Comparison of ENCODE assay signal across 8 cellular contexts in genomic region chr19:54190503-54190941, GRCh38. TPM values are rescaled to one million over a fixed set of nuclear protein-coding genes. Genes with fewer than 3 reads are reported as not detected.
DNase-seq lines count a peak whose midpoint lies in the region; ATAC-seq and TF ChIP-seq lines count a peak whose summit lies in the region.

No MANE protein-coding gene starts in this region.

- DNase-seq in GM10266 (ENCODE audit: extremely low spot score): peak; percentile 93
- DNase-seq in NCI-H1417 treated with DMSO at 0.1 percent for 48 hours (lab: John Stamatoyannopoulos, UW): peak; percentile 96
- peak; percentile 90 to 96 for DNase-seq in SW 1271 (lab: John Stamatoyannopoulos, UW)
- DNase-seq in activated naive CD8-positive, alpha-beta T cell treated with anti-CD3 and anti-CD28 coated beads, Interleukin-2, amount 50 U/mL, for 24 hours: peak; percentile 100
- DNase-seq in head of caudate nucleus: peak; percentile 99 to 100 (median 100)
- peak; percentile 100 for DNase-seq in osteocyte (ENCODE audit: extremely low spot score, unreplicated experiment)
- DNase-seq in thoracic aorta (ENCODE audit: low spot score): peak; percentile 99

- peaks cover 9% of the 10 kb centered on the region for H3K36me3 ChIP-seq in thoracic aorta

- H3K4me1 Mint-ChIP-seq in activated naive CD8-positive, alpha-beta T cell treated with anti-CD3 and anti-CD28 coated beads, Interleukin-2, amount 50 U/mL, for 24 hours: peaks cover 32% of the 10 kb centered on the region
- H3K4me1 Mint-ChIP-seq in osteocyte (ENCODE audit: unreplicated experiment): peaks cover 35% of the 10 kb centered on the region

- H3K9me3 Mint-ChIP-seq in activated naive CD8-positive, alpha-beta T cell treated with anti-CD3 and anti-CD28 coated beads, Interleukin-2, amount 50 U/mL, for 24 hours: no peaks in the 10 kb centered on the region
- no peaks in the 10 kb centered on the region for H3K9me3 Mint-ChIP-seq in osteocyte (ENCODE audit: unreplicated experiment)

- no peaks in the 10 kb centered on the region for H3K9me3 ChIP-seq in thoracic aorta

- peak overlapping the region; percentile 99 for H3K27ac ChIP-seq in thoracic aorta

- peaks cover 31% of the 10 kb centered on the region for H3K36me3 Mint-ChIP-seq in activated naive CD8-positive, alpha-beta T cell treated with anti-CD3 and anti-CD28 coated beads, Interleukin-2, amount 50 U/mL, for 24 hours (ENCODE audit: low read depth)
- peaks cover 16% of the 10 kb centered on the region for H3K36me3 Mint-ChIP-seq in osteocyte (ENCODE audit: unreplicated experiment)

- H3K27me3 Mint-ChIP-seq in activated naive CD8-positive, alpha-beta T cell treated with anti-CD3 and anti-CD28 coated beads, Interleukin-2, amount 50 U/mL, for 24 hours: no peaks in the 10 kb centered on the region
- no peaks in the 10 kb centered on the region for H3K27me3 Mint-ChIP-seq in osteocyte (ENCODE audit: unreplicated experiment)

- ATAC-seq in HG02840 (IDR thresholded peaks at IDR 0.05; ENCODE audit: low FRiP score, unreplicated experiment): peak; percentile 43
- ATAC-seq in activated naive CD8-positive, alpha-beta T cell treated with anti-CD3 and anti-CD28 coated beads, Interleukin-2, amount 50 U/mL, for 24 hours: peak; percentile 63
- ATAC-seq in thoracic aorta (ENCODE audit: insufficient number of reproducible peaks, low FRiP score, low read depth): peak; percentile 73

- H3K4me3 Mint-ChIP-seq in activated naive CD8-positive, alpha-beta T cell treated with anti-CD3 and anti-CD28 coated beads, Interleukin-2, amount 50 U/mL, for 24 hours: peak overlapping the region; percentile 85
- peak overlapping the region; percentile 93 for H3K4me3 Mint-ChIP-seq in osteocyte (ENCODE audit: unreplicated experiment)

- H3K27ac Mint-ChIP-seq in activated naive CD8-positive, alpha-beta T cell treated with anti-CD3 and anti-CD28 coated beads, Interleukin-2, amount 50 U/mL, for 24 hours: peak overlapping the region; percentile 98
- peak overlapping the region; percentile 100 for H3K27ac Mint-ChIP-seq in osteocyte (ENCODE audit: unreplicated experiment)

- intact Hi-C loops in head of caudate nucleus (cut with DNase I): loop anchor here (1.0 kb wide), 1 partner anchor 10 kb away; the partner anchor contains the start of gene RPS9

- no peak for TF ChIP-seq CTCF in GM10266 (IDR thresholded peaks at IDR 0.05; ENCODE audit: control insufficient read depth, insufficient read depth, low read depth, missing control alignments)
- no peak for TF ChIP-seq CTCF in osteocyte (IDR thresholded peaks at IDR 0.05)
- TF ChIP-seq CTCF in thoracic aorta (IDR thresholded peaks at IDR 0.05): no peak

- H3K27me3 ChIP-seq in thoracic aorta (replicated peaks; ENCODE audit: insufficient read depth): no peaks in the 10 kb centered on the region

- peaks cover 14 to 28% of the 10 kb centered on the region in 2 donors for H3K4me1 ChIP-seq in thoracic aorta (ENCODE audit: control insufficient read depth in 1 of 2, low read depth in 2 of 2)

- peak overlapping the region; percentile 85 for H3K4me3 ChIP-seq in thoracic aorta

RNA-seq across cellular contexts. Expression of gene TSEN34, which starts 0.6 kb away (rescaled TPM):
- 51.1 and 53.7 TPM in 2 replicates for total RNA-seq in osteocyte
- 10 to 100 TPM; 38.5 to 60.7 TPM for total RNA-seq in thoracic aorta

RNA-seq across cellular contexts. Expression of gene MBOAT7, which starts 1.1 kb away (rescaled TPM):
- total RNA-seq in osteocyte: 81.8 and 85.2 TPM in 2 replicates
- 10 to 100 TPM; 46.0 to 61.1 TPM for total RNA-seq in thoracic aorta

RNA-seq across cellular contexts. Expression of gene RPS9, which starts 10.1 kb away (rescaled TPM):
- total RNA-seq in osteocyte: 1,011 TPM in 2 replicates
- 1,000 to 10,000 TPM; 1,017 to 1,395 TPM for total RNA-seq in thoracic aorta

RNA-seq across cellular contexts. Expression of gene TMC4, which starts 17.6 kb away (rescaled TPM):
- 2.0 and 2.7 TPM in 2 replicates for total RNA-seq in osteocyte
- 1 to 10 TPM in 1 of 2 donors, under 1 TPM in 1; 0.41 to 7.8 TPM for total RNA-seq in thoracic aorta

RNA-seq across cellular contexts. Expression of gene LENG1, which starts 31.0 kb away (rescaled TPM):
- total RNA-seq in osteocyte (5.6 and 7.1 TPM in 2 replicates), thoracic aorta (1 to 10 TPM; 7.6 to 8.0 TPM)

Comparison
In these comparisons a context has a peak if more than half of its experiments do, and no peak if none do; other contexts are left out.
1. Peak in every context shown above with its lines: DNase-seq, ATAC-seq, H3K4me3 ChIP-seq and H3K27ac ChIP-seq.